In genomic region chr7:149824748-149825566, GRCh38 we compare ENCODE assay signal across 15 cellular contexts. TPM values are rescaled to one million over a fixed set of nuclear protein-coding genes. Genes with fewer than 3 reads are reported as not detected.
A peak's percentile ranks its signal among the peaks of the same experiment; 100 is the strongest.
DNase-seq lines count a peak whose midpoint lies in the region; ATAC-seq and TF ChIP-seq lines count a peak whose summit lies in the region.
"Had no signal": no experiment of that assay in that cellular context is flagged by ENCODE, and none has a peak within 500 bp of the region (broad histone marks: within the 10 kb centered on the region; RNA-seq: fewer than 3 reads in every experiment).

No MANE protein-coding gene starts in this region.

- H3K9ac ChIP-seq in BLaER1 treated with 17β-estradiol and CSF1 and Interleukin-3, amounts not matched to agents 10 nM and 100 nM, result peak overlapping the region in 3 of 11 experiments; percentile 14 to 44 (median 35); a peak in 3 of 22 replicates
- H3K9ac ChIP-seq in neuronal stem cell (ENCODE audit: low read depth, low read length, poor library complexity), result no peak overlapping the region

- CTCF ChIA-PET in activated CD4-positive, alpha-beta memory T cell treated with anti-CD3 and anti-CD28 coated beads, Interleukin-2, amount 10 ng/mL, durations not matched to agents 7 days and 5 days (lab: Charles Lee), result no interaction called here

- H3K9me3 ChIP-seq in BLaER1 treated with 17β-estradiol and CSF1 and Interleukin-3, amounts not matched to agents 10 nM and 100 nM (replicated peaks in 1 of 11), result no peaks in the 10 kb centered on the region
- peaks cover 0 to 12% of the 10 kb centered on the region in 2 donors for H3K9me3 ChIP-seq in neuronal stem cell (replicated peaks in 1 of 2; ENCODE audit: control insufficient read depth in 2 of 2, insufficient read depth in 1 of 2, low read depth in 1 of 2, low read length in 2 of 2)
- H3K9me3 ChIP-seq: Peyer's patch had no signal

- H3K4me1 Mint-ChIP-seq in chondrocyte (ENCODE audit: low read depth), result no peaks in the 10 kb centered on the region
- no peaks in the 10 kb centered on the region for H3K4me1 Mint-ChIP-seq in activated CD4-positive, alpha-beta memory T cell treated with anti-CD3 and anti-CD28 coated beads, Interleukin-2, amount 10 ng/mL, durations not matched to agents 7 days and 5 days

- peak overlapping the region; percentile 57 for H3K18ac ChIP-seq in neuronal stem cell (ENCODE audit: low read length)

- no peak overlapping the region; a peak in 1 of 20 replicates for H3K4me3 ChIP-seq in BLaER1 treated with 17β-estradiol and CSF1 and Interleukin-3, amounts not matched to agents 10 nM and 100 nM
- H3K4me3 ChIP-seq in neuronal stem cell (ENCODE audit: low read length in 2 of 2), result no peak overlapping the region
- H3K4me3 ChIP-seq: Peyer's patch had no signal

- peak overlapping the region; percentile 49 for H2BK15ac ChIP-seq in neuronal stem cell (ENCODE audit: low read length)

- POLR2A ChIA-PET in activated CD4-positive, alpha-beta memory T cell treated with anti-CD3 and anti-CD28 coated beads, Interleukin-2, amount 10 ng/mL, durations not matched to agents 7 days and 5 days (lab: Charles Lee), result no interaction called here

- H3K4me2 ChIP-seq in BLaER1 treated with 17β-estradiol and CSF1 and Interleukin-3, amounts not matched to agents 10 nM and 100 nM, result peak overlapping the region in 9 of 11 experiments; percentile 69 to 95 (median 91); a peak in 16 of 22 replicates
- no peak overlapping the region for H3K4me2 ChIP-seq in neuronal stem cell (ENCODE audit: insufficient read depth, low read length, poor library complexity, severe bottlenecking)

- H3K9me3 Mint-ChIP-seq in chondrocyte (ENCODE audit: low read depth), result no peaks in the 10 kb centered on the region
- H3K9me3 Mint-ChIP-seq in activated CD4-positive, alpha-beta memory T cell treated with anti-CD3 and anti-CD28 coated beads, Interleukin-2, amount 10 ng/mL, durations not matched to agents 7 days and 5 days, result no peaks in the 10 kb centered on the region

- peaks cover 4% of the 10 kb centered on the region for H3K27me3 Mint-ChIP-seq in chondrocyte (ENCODE audit: low read depth)
- H3K27me3 Mint-ChIP-seq in activated CD4-positive, alpha-beta memory T cell treated with anti-CD3 and anti-CD28 coated beads, Interleukin-2, amount 10 ng/mL, durations not matched to agents 7 days and 5 days, result no peaks in the 10 kb centered on the region

- no peak overlapping the region for H2AFZ ChIP-seq in neuronal stem cell (ENCODE audit: low read length)

- H3K4me1 ChIP-seq in BLaER1 treated with 17β-estradiol and CSF1 and Interleukin-3, amounts not matched to agents 10 nM and 100 nM, result peaks cover 41 to 91% (median 88%) of the 10 kb centered on the region in 10 experiments
- no peaks in the 10 kb centered on the region for H3K4me1 ChIP-seq in neuronal stem cell (ENCODE audit: control insufficient read depth in 2 of 2, insufficient read depth in 1 of 2, low read depth in 1 of 2, low read length in 2 of 2)

- DNase-seq in 8988T (peak; percentile 24), chondrocyte (ENCODE audit: low spot score) (peak; percentile 80), neuronal stem cell (ENCODE audit: low spot score) (no peak)
- no peak for DNase-seq in activated CD4-positive, alpha-beta memory T cell treated with anti-CD3 and anti-CD28 coated beads, Interleukin-2, amount 10 ng/mL, durations not matched to agents 7 days and 5 days
- DNase-seq: C1 segment of cervical spinal cord, Kasumi-1, NCI-H1417, NCI-H1694 treated with DMSO at 0.1 percent for 48 hours, NCI-H2081 treated with DMSO at 0.1 percent for 48 hours, NCI-H2171 treated with DMSO at 0.1 percent for 48 hours, NCI-H524 treated with DMSO at 0.1 percent for 48 hours had no signal

- H2AK5ac ChIP-seq in neuronal stem cell (ENCODE audit: low read depth, low read length), result peak overlapping the region; percentile 40

- TF ChIP-seq CTCF in chondrocyte (IDR thresholded peaks at IDR 0.05), result no peak

- H3K27ac Mint-ChIP-seq in chondrocyte (ENCODE audit: unreplicated experiment), result no peak overlapping the region
- no peak overlapping the region for H3K27ac Mint-ChIP-seq in activated CD4-positive, alpha-beta memory T cell treated with anti-CD3 and anti-CD28 coated beads, Interleukin-2, amount 10 ng/mL, durations not matched to agents 7 days and 5 days

- no peak overlapping the region for H3K4ac ChIP-seq in neuronal stem cell (ENCODE audit: low read length)

- no peak for ATAC-seq in GM19023 (IDR thresholded peaks at IDR 0.05; ENCODE audit: unreplicated experiment)
- ATAC-seq in GM21526 (IDR thresholded peaks at IDR 0.05; ENCODE audit: low FRiP score, unreplicated experiment), result no peak

- WGBS in neuronal stem cell (ENCODE audit: extremely low coverage in 2 of 2, insufficient read length in 2 of 2, insufficient replicate concordance in 1 of 2), 2 donors, result no CpG with 5 or more reads among the region's 19 CpGs

- H4K91ac ChIP-seq in neuronal stem cell (ENCODE audit: low read depth, low read length, poor library complexity), result no peak overlapping the region

- peak overlapping the region in 3 of 11 experiments; percentile 13 to 78 (median 28); a peak in 4 of 22 replicates for H3K27ac ChIP-seq in BLaER1 treated with 17β-estradiol and CSF1 and Interleukin-3, amounts not matched to agents 10 nM and 100 nM
- H3K27ac ChIP-seq in neuronal stem cell (replicated peaks; ENCODE audit: low read length), result no peak overlapping the region
- H3K27ac ChIP-seq: Peyer's patch had no signal

- H4K20me1 ChIP-seq in BLaER1 treated with 17β-estradiol and CSF1 and Interleukin-3, amounts not matched to agents 10 nM and 100 nM, result peaks cover 0 to 12% (median 0%) of the 10 kb centered on the region in 11 experiments; a peak in 2 of 22 replicates

- H3K79me1 ChIP-seq in neuronal stem cell (ENCODE audit: low read depth, low read length), result peaks cover 6% of the 10 kb centered on the region

- no peaks in the 10 kb centered on the region for H3K36me3 ChIP-seq in BLaER1 treated with 17β-estradiol and CSF1 and Interleukin-3, amounts not matched to agents 10 nM and 100 nM
- H3K36me3 ChIP-seq in neuronal stem cell (replicated peaks in 1 of 2; ENCODE audit: control insufficient read depth in 2 of 2, insufficient read depth in 2 of 2, low read length in 2 of 2), result no peaks in the 10 kb centered on the region
- H3K36me3 ChIP-seq: Peyer's patch had no signal

- H3K23ac ChIP-seq in neuronal stem cell (ENCODE audit: low read depth, low read length, poor library complexity), result no peak overlapping the region

- H3K36me3 Mint-ChIP-seq in chondrocyte (ENCODE audit: low read depth), result no peaks in the 10 kb centered on the region
- H3K36me3 Mint-ChIP-seq in activated CD4-positive, alpha-beta memory T cell treated with anti-CD3 and anti-CD28 coated beads, Interleukin-2, amount 10 ng/mL, durations not matched to agents 7 days and 5 days (ENCODE audit: low read depth), result no peaks in the 10 kb centered on the region

- no peak overlapping the region for H2BK120ac ChIP-seq in neuronal stem cell (ENCODE audit: low read depth, low read length)

- H3K14ac ChIP-seq in neuronal stem cell (ENCODE audit: low read length), result peak overlapping the region; percentile 56

- H2BK5ac ChIP-seq in neuronal stem cell (ENCODE audit: low read length), result no peak overlapping the region

- no peak overlapping the region for H4K8ac ChIP-seq in neuronal stem cell (ENCODE audit: low read depth, low read length)

- H2BK12ac ChIP-seq in neuronal stem cell (ENCODE audit: low read length), result no peak overlapping the region

- no peak overlapping the region for H3K4me3 Mint-ChIP-seq in chondrocyte (ENCODE audit: unreplicated experiment)
- H3K4me3 Mint-ChIP-seq in activated CD4-positive, alpha-beta memory T cell treated with anti-CD3 and anti-CD28 coated beads, Interleukin-2, amount 10 ng/mL, durations not matched to agents 7 days and 5 days, result no peak overlapping the region

- H3K27me3 ChIP-seq in BLaER1 treated with 17β-estradiol and CSF1 and Interleukin-3, amounts not matched to agents 10 nM and 100 nM, result peaks cover 0 to 13% (median 0%) of the 10 kb centered on the region in 11 experiments; a peak in 3 of 22 replicates
- peaks cover 0 to 14% (median 0%) of the 10 kb centered on the region in 3 experiments for H3K27me3 ChIP-seq in neuronal stem cell (ENCODE audit: control insufficient read depth in 3 of 3, insufficient read depth in 3 of 3, low read depth in 1 of 3, low read length in 3 of 3)
- H3K27me3 ChIP-seq: Peyer's patch had no signal

RNA-seq across cellular contexts. Expression of gene ZNF862, which starts 13.2 kb away (rescaled TPM):
- 15.9 to 17.6 TPM (median 16.3 TPM) in 3 replicates for total RNA-seq in chondrocyte
- polyA plus RNA-seq in neuronal stem cell (2013, experiment 1 of 2), result 7.1 TPM
- polyA plus RNA-seq in neuronal stem cell (2013, experiment 2 of 2), result 6.8 TPM
- total RNA-seq in activated CD4-positive, alpha-beta memory T cell treated with anti-CD3 and anti-CD28 coated beads, Interleukin-2, amount 10 ng/mL, durations not matched to agents 7 days and 5 days, result 10 to 100 TPM; 31.4 to 32.5 TPM

RNA-seq across cellular contexts. Expression of gene ATP6V0E2, which starts 48.8 kb away (rescaled TPM):
- total RNA-seq in chondrocyte, result 23.1 to 28.5 TPM (median 24.8 TPM) in 3 replicates
- polyA plus RNA-seq in neuronal stem cell (2013, experiment 1 of 2), result 63.8 TPM
- polyA plus RNA-seq in neuronal stem cell (2013, experiment 2 of 2), result 60.2 TPM
- 10 to 100 TPM; 48.8 to 52.3 TPM for total RNA-seq in activated CD4-positive, alpha-beta memory T cell treated with anti-CD3 and anti-CD28 coated beads, Interleukin-2, amount 10 ng/mL, durations not matched to agents 7 days and 5 days

RNA-seq across cellular contexts. Expression of gene ZNF467, which starts 51.6 kb away (rescaled TPM):
- total RNA-seq in chondrocyte, result 2.3 to 3.5 TPM (median 3.1 TPM) in 3 replicates
- polyA plus RNA-seq in neuronal stem cell (2013, experiment 1 of 2), result 6.2 TPM
- polyA plus RNA-seq in neuronal stem cell (2013, experiment 2 of 2), result 6.1 TPM
- total RNA-seq in activated CD4-positive, alpha-beta memory T cell treated with anti-CD3 and anti-CD28 coated beads, Interleukin-2, amount 10 ng/mL, durations not matched to agents 7 days and 5 days, result under 1 TPM; 0.25 to 0.33 TPM

Comparison
In these comparisons a context has a peak if more than half of its experiments do, and no peak if none do; other contexts are left out.
1. DNase-seq: peak in 8988T (single experiment) and chondrocyte (single experiment); none in neuronal stem cell (single experiment) and activated CD4-positive, alpha-beta memory T cell treated with anti-CD3 and anti-CD28 coated beads, Interleukin-2, amount 10 ng/mL, durations not matched to agents 7 days and 5 days (single experiment).